In the genomic region with DNA sequence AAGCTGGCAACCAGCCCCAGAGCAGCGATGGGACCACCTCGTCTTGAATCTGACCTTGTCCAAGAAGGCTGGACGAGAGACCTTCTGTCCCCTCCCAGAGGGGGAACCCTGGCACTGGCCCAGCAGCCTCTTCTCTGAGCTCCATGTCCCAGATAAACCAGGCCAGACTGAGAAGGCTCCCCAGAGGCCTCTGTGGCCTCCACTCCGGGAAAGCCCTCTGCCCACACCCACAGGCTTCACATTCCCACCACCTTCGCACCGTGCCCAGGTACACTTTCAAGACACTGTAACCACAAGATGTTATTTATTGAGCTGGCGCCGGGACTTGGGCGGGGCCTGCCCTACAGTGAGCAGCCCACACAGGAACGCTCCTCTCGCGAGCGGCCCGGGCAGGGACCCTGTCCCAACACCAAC, we compare ENCODE assay signal across 9 cellular contexts. TPM values are rescaled to one million over a fixed set of nuclear protein-coding genes. Genes with fewer than 3 reads are reported as not detected.
A peak's percentile ranks its signal among the peaks of the same experiment; 100 is the strongest.
DNase-seq lines count a peak whose midpoint lies in the region; ATAC-seq and TF ChIP-seq lines count a peak whose summit lies in the region.
"Had no signal": no experiment of that assay in that cellular context is flagged by ENCODE, and none has a peak within 500 bp of the region (broad histone marks: within the 10 kb centered on the region; RNA-seq: fewer than 3 reads in every experiment).

No MANE protein-coding gene starts in this region.

- in situ Hi-C loops in GM13976 (cut with MboI; ENCODE audit: low sequenced_read_pairs, unreplicated experiment), result loop anchor here (10.0 kb wide), 1 partner anchor 404 kb away; a partner anchor contains a TSS

- peak; percentile 80 for ATAC-seq in central memory CD8-positive, alpha-beta T cell (replicated peaks; ENCODE audit: extremely low read depth, poor library complexity, severe bottlenecking)
- no peak for ATAC-seq in GM18502 (IDR thresholded peaks at IDR 0.05; ENCODE audit: poor library complexity, unreplicated experiment)
- ATAC-seq in GM21515 (IDR thresholded peaks at IDR 0.05; ENCODE audit: unreplicated experiment), result no peak

- peaks cover 90 to 98% of the 10 kb centered on the region in 2 experiments for H3K36me3 ChIP-seq in mesenchymal stem cell (ENCODE audit: control insufficient read depth in 1 of 2, insufficient read depth in 2 of 2, low read depth in 1 of 2, low read length in 2 of 2)

- H3K4me1 Mint-ChIP-seq in T-helper 2 cell treated with Interferon-gamma antibody and Interleukin-4, amounts not matched to agents 5 μg/mL and 100 μg/mL, for 36 hours (ENCODE audit: low read depth), result peaks cover 24% of the 10 kb centered on the region
- peaks cover 44% of the 10 kb centered on the region for H3K4me1 Mint-ChIP-seq in central memory CD8-positive, alpha-beta T cell

- no peak overlapping the region for H3K27ac ChIP-seq in mesenchymal stem cell (ENCODE audit: low read length, poor library complexity, severe bottlenecking)

- H3K9me3 ChIP-seq in mesenchymal stem cell (ENCODE audit: control insufficient read depth, low read length), result peaks cover 6% of the 10 kb centered on the region

- no peak overlapping the region for H2AFZ ChIP-seq in mesenchymal stem cell (ENCODE audit: low read depth, low read length)

- no peak overlapping the region for H2AK5ac ChIP-seq in mesenchymal stem cell (ENCODE audit: low read length, severe bottlenecking)

- H3K27ac Mint-ChIP-seq in T-helper 2 cell treated with Interferon-gamma antibody and Interleukin-4, amounts not matched to agents 5 μg/mL and 100 μg/mL, for 36 hours, result peak overlapping the region; percentile 45
- H3K27ac Mint-ChIP-seq in central memory CD8-positive, alpha-beta T cell (ENCODE audit: low read depth), result peak overlapping the region; percentile 92

- peak; percentile 61 for DNase-seq in DMS79 treated with DMSO at 0.1 percent for 48 hours (lab: John Stamatoyannopoulos, UW)
- DNase-seq in T-helper 2 cell treated with Interferon-gamma antibody and Interleukin-4, amounts not matched to agents 5 μg/mL and 100 μg/mL, for 36 hours (ENCODE audit: low spot score), result no peak
- peak in 1 of 2 donors; percentile 16 for DNase-seq in central memory CD8-positive, alpha-beta T cell (ENCODE audit: low spot score in 2 of 2)
- peak; percentile 21 for DNase-seq in stimulated activated CD4-positive, alpha-beta T cell treated with anti-CD3 and anti-CD28 coated beads, Interleukin-1b, Interleukin-23, amount 100 ng/mL, for 48 hours
- no peak for DNase-seq in mesenchymal stem cell
- no peak for DNase-seq in GM13976 (ENCODE audit: low spot score)

- peaks cover 2% of the 10 kb centered on the region for H3K79me1 ChIP-seq in mesenchymal stem cell (replicated peaks; ENCODE audit: low read length, poor library complexity, severe bottlenecking)

- H3K27me3 ChIP-seq in mesenchymal stem cell (ENCODE audit: control insufficient read depth in 1 of 2, insufficient read depth in 1 of 2, low read length in 2 of 2), result no peaks in the 10 kb centered on the region

- H3K4me3 ChIP-seq in mesenchymal stem cell (ENCODE audit: insufficient read depth in 1 of 2, low read depth in 1 of 2, low read length in 2 of 2), result no peak overlapping the region

- H3K9me3 Mint-ChIP-seq in T-helper 2 cell treated with Interferon-gamma antibody and Interleukin-4, amounts not matched to agents 5 μg/mL and 100 μg/mL, for 36 hours, result no peaks in the 10 kb centered on the region
- H3K9me3 Mint-ChIP-seq in central memory CD8-positive, alpha-beta T cell, result no peaks in the 10 kb centered on the region
- H3K9me3 Mint-ChIP-seq: neural crest cell had no signal

- H4K91ac ChIP-seq in mesenchymal stem cell (ENCODE audit: low read length), result no peak overlapping the region

- peaks cover 10% of the 10 kb centered on the region for H3K4me1 ChIP-seq in mesenchymal stem cell (ENCODE audit: control insufficient read depth, insufficient read depth, low read depth, low read length)

- H3K4ac ChIP-seq in mesenchymal stem cell (ENCODE audit: low read depth in 1 of 2, low read length in 2 of 2), result no peak overlapping the region

- no peak overlapping the region for H2BK12ac ChIP-seq in mesenchymal stem cell (ENCODE audit: low read length in 2 of 2)

- H3K9ac ChIP-seq in mesenchymal stem cell (ENCODE audit: low read length), result no peak overlapping the region

- TF ChIP-seq CTCF in GM13976 (IDR thresholded peaks at IDR 0.05; ENCODE audit: borderline replicate concordance, control extremely low read depth, extremely low read depth, insufficient read depth, missing control alignments), result no peak

- no peak overlapping the region for H3K14ac ChIP-seq in mesenchymal stem cell (ENCODE audit: low read length in 2 of 2)

- no peak overlapping the region for H3K4me3 Mint-ChIP-seq in T-helper 2 cell treated with Interferon-gamma antibody and Interleukin-4, amounts not matched to agents 5 μg/mL and 100 μg/mL, for 36 hours
- peak overlapping the region; percentile 18 for H3K4me3 Mint-ChIP-seq in central memory CD8-positive, alpha-beta T cell
- H3K4me3 Mint-ChIP-seq: neural crest cell had no signal

- no peak overlapping the region for H4K8ac ChIP-seq in mesenchymal stem cell (ENCODE audit: low read length)

- no peaks in the 10 kb centered on the region for H3K27me3 Mint-ChIP-seq in T-helper 2 cell treated with Interferon-gamma antibody and Interleukin-4, amounts not matched to agents 5 μg/mL and 100 μg/mL, for 36 hours (ENCODE audit: low read depth)
- no peaks in the 10 kb centered on the region for H3K27me3 Mint-ChIP-seq in central memory CD8-positive, alpha-beta T cell

- no peak overlapping the region for H3K4me2 ChIP-seq in mesenchymal stem cell (ENCODE audit: low read length, poor library complexity, severe bottlenecking)

- H2BK120ac ChIP-seq in mesenchymal stem cell (ENCODE audit: low read depth, low read length), result no peak overlapping the region

- no peak overlapping the region for H2BK15ac ChIP-seq in mesenchymal stem cell (ENCODE audit: low read depth, poor library complexity, severe bottlenecking)

- peaks cover 71% of the 10 kb centered on the region for H3K36me3 Mint-ChIP-seq in T-helper 2 cell treated with Interferon-gamma antibody and Interleukin-4, amounts not matched to agents 5 μg/mL and 100 μg/mL, for 36 hours (ENCODE audit: low read depth)
- peaks cover 25% of the 10 kb centered on the region for H3K36me3 Mint-ChIP-seq in central memory CD8-positive, alpha-beta T cell (ENCODE audit: insufficient read depth)

- 96% methylated on average over 14 of the region's 14 CpGs for WGBS in mesenchymal stem cell

- no peak overlapping the region for H2BK5ac ChIP-seq in mesenchymal stem cell (ENCODE audit: low read depth, low read length, poor library complexity, severe bottlenecking)

- no peak overlapping the region for H3K18ac ChIP-seq in mesenchymal stem cell (ENCODE audit: low read depth in 1 of 2, low read length in 2 of 2)

- no peak overlapping the region for H3K23ac ChIP-seq in mesenchymal stem cell (ENCODE audit: low read length in 2 of 2)

RNA-seq across cellular contexts. Expression of a gene that starts 33.2 kb away (rescaled TPM):
- 13.9 TPM for polyA plus RNA-seq in mesenchymal stem cell (2013, experiment 1 of 2)
- 14.1 TPM for polyA plus RNA-seq in mesenchymal stem cell (2013, experiment 2 of 2)

RNA-seq across cellular contexts. Expression of a gene that starts 35.9 kb away (rescaled TPM):
- 95.4 TPM for polyA plus RNA-seq in mesenchymal stem cell (2013, experiment 1 of 2)
- polyA plus RNA-seq in mesenchymal stem cell (2013, experiment 2 of 2), result 96.7 TPM

Comparison
In these comparisons a context has a peak if more than half of its experiments do, and no peak if none do; other contexts are left out.
1. DNase-seq: peak in DMS79 treated with DMSO at 0.1 percent for 48 hours (single experiment) and stimulated activated CD4-positive, alpha-beta T cell treated with anti-CD3 and anti-CD28 coated beads, Interleukin-1b, Interleukin-23, amount 100 ng/mL, for 48 hours (single experiment); none in T-helper 2 cell treated with Interferon-gamma antibody and Interleukin-4, amounts not matched to agents 5 μg/mL and 100 μg/mL, for 36 hours (single experiment), mesenchymal stem cell (single experiment) and GM13976 (single experiment).